ENCODE assay signal across 21 cellular contexts in the genomic region with DNA sequence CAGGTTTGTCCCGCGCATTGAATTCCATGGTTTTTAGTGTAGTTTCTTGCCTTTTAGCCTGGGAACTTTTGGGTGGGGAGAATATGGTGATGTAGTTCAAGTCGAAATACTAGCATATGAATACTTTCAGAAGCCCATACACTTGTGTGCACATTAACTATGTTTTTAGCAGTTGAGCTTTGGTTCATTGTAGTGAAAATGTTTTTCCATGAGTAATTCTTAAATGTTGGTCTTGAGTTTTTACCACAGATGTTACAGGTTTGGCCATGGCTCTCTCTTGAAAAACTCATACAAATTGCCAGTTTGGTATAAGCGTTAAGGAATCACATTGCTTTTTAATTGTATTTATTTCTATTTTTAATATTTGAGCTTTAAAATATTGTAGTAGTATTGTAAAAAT. TPM values are rescaled to one million over a fixed set of nuclear protein-coding genes. Genes with fewer than 3 reads are reported as not detected.
DNase-seq lines count a peak whose midpoint lies in the region; ATAC-seq, FAIRE-seq and TF ChIP-seq lines count a peak whose summit lies in the region.
"Had no signal": no experiment of that assay in that cellular context is flagged by ENCODE, and none has a peak within 500 bp of the region (broad histone marks: within the 10 kb centered on the region; RNA-seq: fewer than 3 reads in every experiment).

No MANE protein-coding gene starts in this region.

- peaks cover 7% of the 10 kb centered on the region for H3K9me1 ChIP-seq in keratinocyte (ENCODE audit: control insufficient read depth, extremely low read depth, insufficient read depth, low read length)

- H3K9ac ChIP-seq in keratinocyte (ENCODE audit: control insufficient read depth, extremely low read depth, insufficient read depth, low read length) (no peak overlapping the region), smooth muscle cell (ENCODE audit: low read depth) (peak overlapping the region; percentile 26)

- H3K36me3 ChIP-seq in GM23338 (ENCODE audit: insufficient read depth) (no peaks in the 10 kb centered on the region), ascending aorta (no peaks in the 10 kb centered on the region), keratinocyte (ENCODE audit: control insufficient read depth in 2 of 2, extremely low read depth in 1 of 2, insufficient read depth in 2 of 2, low read length in 2 of 2) (no peaks in the 10 kb centered on the region), smooth muscle cell (ENCODE audit: low read depth) (no peaks in the 10 kb centered on the region), mucosa of descending colon (ENCODE audit: low read depth) (no peaks in the 10 kb centered on the region)

- ATAC-seq in GM23338 (no peak), mucosa of descending colon (no peak)
- ATAC-seq: esophagus mucosa, left colon had no signal

- H3K9me2 ChIP-seq in GM23338 (ENCODE audit: insufficient read depth): no peaks in the 10 kb centered on the region

- H3K27ac Mint-ChIP-seq in GM23338: no peak overlapping the region; the same call in 1 of the 2 replicates
- H3K27ac Mint-ChIP-seq: CD4-positive, alpha-beta T cell; T-helper 2 cell treated with Interferon-gamma antibody and Interleukin-4, amounts not matched to agents 5 μg/mL and 100 μg/mL, for 36 hours had no signal

- no peak for FAIRE-seq in keratinocyte (lab: Jason Lieb, UNC)
- FAIRE-seq: G401.6 had no signal

- H2AFZ ChIP-seq in GM23338: no peak overlapping the region
- no peak overlapping the region for H2AFZ ChIP-seq in keratinocyte (ENCODE audit: control insufficient read depth, low read length)
- no peak overlapping the region for H2AFZ ChIP-seq in smooth muscle cell (ENCODE audit: low read depth)

- dilution Hi-C loops in keratinocyte (cut with MboI; ENCODE audit: extremely low pct_ligation_motif_present, low sequenced_read_pairs): no loop called here

- peaks cover 4% of the 10 kb centered on the region for H3K27me3 Mint-ChIP-seq in GM23338 (ENCODE audit: insufficient read depth, low read depth, poor library complexity)
- H3K27me3 Mint-ChIP-seq: CD4-positive, alpha-beta T cell had no signal

- H3K4me1 ChIP-seq in GM23338 (ENCODE audit: insufficient read depth): peaks cover 63% of the 10 kb centered on the region
- H3K4me1 ChIP-seq in ascending aorta: peaks cover 35 to 82% of the 10 kb centered on the region in 2 donors
- H3K4me1 ChIP-seq in keratinocyte (ENCODE audit: control insufficient read depth, extremely low read depth, insufficient read depth, low read length): peaks cover 74% of the 10 kb centered on the region
- H3K4me1 ChIP-seq in smooth muscle cell (ENCODE audit: low read depth): peaks cover 52% of the 10 kb centered on the region
- peaks cover 23% of the 10 kb centered on the region for H3K4me1 ChIP-seq in mucosa of descending colon (ENCODE audit: low read depth)

- no peak overlapping the region for H3K4me3 ChIP-seq in GM23338
- no peak overlapping the region for H3K4me3 ChIP-seq in ascending aorta
- no peak overlapping the region for H3K4me3 ChIP-seq in keratinocyte (ENCODE audit: control insufficient read depth in 2 of 3, extremely low read depth in 1 of 3, insufficient read depth in 2 of 3, low read depth in 1 of 3, low read length in 3 of 3)
- no peak overlapping the region for H3K4me3 ChIP-seq in smooth muscle cell
- H3K4me3 ChIP-seq in mucosa of descending colon: no peak overlapping the region

- H3K79me2 ChIP-seq in GM23338 (replicated peaks; ENCODE audit: insufficient read depth): peaks cover 100% of the 10 kb centered on the region
- H3K79me2 ChIP-seq in keratinocyte (ENCODE audit: control insufficient read depth, insufficient read depth, low read length): peaks cover 84% of the 10 kb centered on the region
- peaks cover 91% of the 10 kb centered on the region for H3K79me2 ChIP-seq in smooth muscle cell (ENCODE audit: low read depth)

- no peaks in the 10 kb centered on the region for H3K9me3 ChIP-seq in ascending aorta
- H3K9me3 ChIP-seq in keratinocyte (ENCODE audit: control insufficient read depth, low read depth, low read length): no peaks in the 10 kb centered on the region
- no peaks in the 10 kb centered on the region for H3K9me3 ChIP-seq in smooth muscle cell (replicated peaks; ENCODE audit: low read depth)
- no peaks in the 10 kb centered on the region for H3K9me3 ChIP-seq in mucosa of descending colon

- DNase-seq in GM23338 (ENCODE audit: low spot score): no peak
- no peak for DNase-seq in ascending aorta (ENCODE audit: low spot score in 2 of 2)
- no peak for DNase-seq in keratinocyte (ENCODE audit: low read depth, low spot score)
- DNase-seq in smooth muscle cell (lab: John Stamatoyannopoulos, UW; ENCODE audit: unreplicated experiment): no peak
- no peak for DNase-seq in mucosa of gallbladder (ENCODE audit: low spot score)
- no peak for DNase-seq in head of caudate nucleus
- DNase-seq in NCI-H2029 (lab: John Stamatoyannopoulos, UW): no peak
- DNase-seq in mucosa of descending colon: no peak
- DNase-seq: activated CD4-positive, alpha-beta T cell treated with anti-CD3 and anti-CD28 coated beads, Interleukin-2, amount 50 U/mL, for 48 hours; activated naive CD4-positive, alpha-beta T cell; CD4-positive, alpha-beta T cell; effector CD4-positive, alpha-beta T cell; KBM-7; left colon; MV-4-11; NCI-H1694; NCI-H345; stimulated activated CD8-positive, alpha-beta memory T cell treated with anti-CD3 and anti-CD28 coated beads, Interleukin-4, amount 100 ng/mL, for 48 hours had no signal

- H3K27ac ChIP-seq in GM23338 (ENCODE audit: low read depth) (no peak overlapping the region), ascending aorta (peak overlapping the region; percentile 95 to 99), keratinocyte (ENCODE audit: control insufficient read depth, insufficient read depth, low read length) (peak overlapping the region; percentile 92), smooth muscle cell (ENCODE audit: low read depth) (peak overlapping the region; percentile 96)

- H3K4me1 Mint-ChIP-seq in GM23338: peaks cover 60% of the 10 kb centered on the region

- H3K4me3 Mint-ChIP-seq in GM23338: no peak overlapping the region
- H3K4me3 Mint-ChIP-seq: CD4-positive, alpha-beta T cell; T-helper 2 cell treated with Interferon-gamma antibody and Interleukin-4, amounts not matched to agents 5 μg/mL and 100 μg/mL, for 36 hours had no signal

- TF ChIP-seq CTCF in GM23338 (conservative IDR thresholded peaks at IDR 0.05; ENCODE audit: low read depth in 2 of 2) (no peak), ascending aorta (IDR thresholded peaks at IDR 0.05) (no peak), keratinocyte (optimal IDR thresholded peaks at IDR 0.05 in 1 of 3, IDR thresholded peaks at IDR 0.05 in 1 of 3, conservative IDR thresholded peaks at IDR 0.05 in 1 of 3; ENCODE audit: extremely low read depth in 1 of 3, insufficient read depth in 2 of 3, low read length in 3 of 3) (no peak), smooth muscle cell (IDR thresholded peaks at IDR 0.05; ENCODE audit: borderline replicate concordance, insufficient read depth, poor library complexity, severe bottlenecking) (no peak), mucosa of descending colon (IDR thresholded peaks at IDR 0.05) (no peak)

- H3K36me3 Mint-ChIP-seq in GM23338 (ENCODE audit: low read depth): no peaks in the 10 kb centered on the region

- WGBS in smooth muscle cell (ENCODE audit: low lambda C conversion rate): 94% methylated on average over 4 of the region's 4 CpGs

- peaks cover 26% of the 10 kb centered on the region for H4K20me1 ChIP-seq in GM23338 (replicated peaks; ENCODE audit: insufficient read depth)
- no peaks in the 10 kb centered on the region for H4K20me1 ChIP-seq in keratinocyte (ENCODE audit: control insufficient read depth, extremely low read depth, insufficient read depth, low read length)
- H4K20me1 ChIP-seq in smooth muscle cell (ENCODE audit: low read depth): peaks cover 23% of the 10 kb centered on the region

- H3K27me3 ChIP-seq in GM23338 (ENCODE audit: insufficient read depth) (no peaks in the 10 kb centered on the region), ascending aorta (no peaks in the 10 kb centered on the region), keratinocyte (ENCODE audit: control insufficient read depth, extremely low read depth, insufficient read depth, low read length) (no peaks in the 10 kb centered on the region), smooth muscle cell (ENCODE audit: low read depth) (no peaks in the 10 kb centered on the region)

- no peaks in the 10 kb centered on the region for H3K9me3 Mint-ChIP-seq in GM23338
- H3K9me3 Mint-ChIP-seq: CD4-positive, alpha-beta T cell; T-helper 2 cell treated with Interferon-gamma antibody and Interleukin-4, amounts not matched to agents 5 μg/mL and 100 μg/mL, for 36 hours had no signal

- H3F3A ChIP-seq in GM23338 (replicated peaks; ENCODE audit: low read depth) (no peaks in the 10 kb centered on the region), smooth muscle cell (ENCODE audit: low read depth) (peaks cover 41% of the 10 kb centered on the region)

- peak overlapping the region; percentile 19 for H3K4me2 ChIP-seq in GM23338
- peak overlapping the region; percentile 82 for H3K4me2 ChIP-seq in keratinocyte (ENCODE audit: control insufficient read depth, extremely low read depth, insufficient read depth, low read depth, low read length)
- H3K4me2 ChIP-seq in smooth muscle cell: peak overlapping the region; percentile 41

- intact Hi-C loops in ascending aorta (cut with DNase I) (loop anchor here (5.0 to 10.0 kb wide), 3 partner anchors 151 to 476 kb away; partner anchors contain the start of gene OTULIN), head of caudate nucleus (cut with DNase I) (no loop called here), mucosa of descending colon (cut with DNase I, micrococcal nuclease) (no loop called here)

RNA-seq across cellular contexts. Expression of gene TRIO, which starts 45.6 kb away (rescaled TPM):
- total RNA-seq in GM23338 (2014; rRNA removed; shearing (Covaris generic)): 83.7 and 113 TPM in 2 replicates
- polyA plus RNA-seq in GM23338 (2016; fragmentation: Nextera tagmentation; extraction: Ambion mirVana): 13.8 and 14.9 TPM in 2 replicates
- total RNA-seq in ascending aorta: 262 TPM
- 56.6 to 72.1 TPM (median 57.2 TPM) in 3 replicates for polyA plus RNA-seq in keratinocyte
- polyA plus RNA-seq in keratinocyte (2011; ENCODE audit: low read depth): 54.4 TPM
- 42.3 and 46.0 TPM in 2 replicates for polyA plus RNA-seq in keratinocyte (2011; cell fraction: cytosol; rRNA removed)
- polyA plus RNA-seq in keratinocyte (2011; cell fraction: nucleus; rRNA removed): 227 and 249 TPM in 2 replicates
- polyA plus RNA-seq in keratinocyte (2012; ENCODE audit: low replicate concordance): 33.9 and 54.9 TPM in 2 replicates
- polyA minus RNA-seq in keratinocyte: 358 to 455 TPM (median 446 TPM) in 3 replicates
- polyA minus RNA-seq in keratinocyte (2011; cell fraction: cytosol; rRNA and poly(A)+ RNA removed): 73.3 TPM
- polyA minus RNA-seq in keratinocyte (2011; cell fraction: nucleus; rRNA and poly(A)+ RNA removed): 348 and 654 TPM in 2 replicates
- total RNA-seq in smooth muscle cell: 109 and 118 TPM in 2 replicates
- polyA plus RNA-seq in smooth muscle cell: 10.2 and 30.3 TPM in 2 replicates
- total RNA-seq in mucosa of gallbladder: 111 TPM
- 100 to 1,000 TPM; 164 to 231 (median 168) TPM for total RNA-seq in mucosa of descending colon

Comparison
In these comparisons a context has a peak if more than half of its experiments do, and no peak if none do; other contexts are left out.
1. H3K4me2 ChIP-seq: peak in every context shown above with its lines; median percentile 82 in keratinocyte; 41 in smooth muscle cell; 19 in GM23338.